1 cellular context compared by ENCODE assay signal in genomic region chr20:10428008-10428407, GRCh38.
TF ChIP-seq lines count a peak whose summit lies in the region.

No MANE protein-coding gene starts in this region.

TF ChIP-seq in GM12878, 131 proteins besides CTCF, POLR2A, EP300 and RAD21 (continues in another document):
- TF ChIP-seq JUND (IDR thresholded peaks at IDR 0.05; ENCODE audit: low read depth, low read length): no peak
- TF ChIP-seq BHLHE40 (IDR thresholded peaks at IDR 0.05; ENCODE audit: borderline replicate concordance in 1 of 2, low read depth in 2 of 2, low read length in 1 of 2): peak; percentile 32 to 54; a peak in 1 of 4 replicates
- no peak for TF ChIP-seq CBFB (IDR thresholded peaks at IDR 0.05; ENCODE audit: low read depth)
- no peak for TF ChIP-seq ZNF592 (IDR thresholded peaks at IDR 0.05)
- no peak for TF ChIP-seq E2F4 (IDR thresholded peaks at IDR 0.05; ENCODE audit: low read depth, low read length)
- TF ChIP-seq SMC3 (IDR thresholded peaks at IDR 0.05; ENCODE audit: borderline replicate concordance, low read length): no peak
- no peak for TF ChIP-seq MXI1 (IDR thresholded peaks at IDR 0.05; ENCODE audit: low read depth, low read length)
- TF ChIP-seq, protein P1, sequence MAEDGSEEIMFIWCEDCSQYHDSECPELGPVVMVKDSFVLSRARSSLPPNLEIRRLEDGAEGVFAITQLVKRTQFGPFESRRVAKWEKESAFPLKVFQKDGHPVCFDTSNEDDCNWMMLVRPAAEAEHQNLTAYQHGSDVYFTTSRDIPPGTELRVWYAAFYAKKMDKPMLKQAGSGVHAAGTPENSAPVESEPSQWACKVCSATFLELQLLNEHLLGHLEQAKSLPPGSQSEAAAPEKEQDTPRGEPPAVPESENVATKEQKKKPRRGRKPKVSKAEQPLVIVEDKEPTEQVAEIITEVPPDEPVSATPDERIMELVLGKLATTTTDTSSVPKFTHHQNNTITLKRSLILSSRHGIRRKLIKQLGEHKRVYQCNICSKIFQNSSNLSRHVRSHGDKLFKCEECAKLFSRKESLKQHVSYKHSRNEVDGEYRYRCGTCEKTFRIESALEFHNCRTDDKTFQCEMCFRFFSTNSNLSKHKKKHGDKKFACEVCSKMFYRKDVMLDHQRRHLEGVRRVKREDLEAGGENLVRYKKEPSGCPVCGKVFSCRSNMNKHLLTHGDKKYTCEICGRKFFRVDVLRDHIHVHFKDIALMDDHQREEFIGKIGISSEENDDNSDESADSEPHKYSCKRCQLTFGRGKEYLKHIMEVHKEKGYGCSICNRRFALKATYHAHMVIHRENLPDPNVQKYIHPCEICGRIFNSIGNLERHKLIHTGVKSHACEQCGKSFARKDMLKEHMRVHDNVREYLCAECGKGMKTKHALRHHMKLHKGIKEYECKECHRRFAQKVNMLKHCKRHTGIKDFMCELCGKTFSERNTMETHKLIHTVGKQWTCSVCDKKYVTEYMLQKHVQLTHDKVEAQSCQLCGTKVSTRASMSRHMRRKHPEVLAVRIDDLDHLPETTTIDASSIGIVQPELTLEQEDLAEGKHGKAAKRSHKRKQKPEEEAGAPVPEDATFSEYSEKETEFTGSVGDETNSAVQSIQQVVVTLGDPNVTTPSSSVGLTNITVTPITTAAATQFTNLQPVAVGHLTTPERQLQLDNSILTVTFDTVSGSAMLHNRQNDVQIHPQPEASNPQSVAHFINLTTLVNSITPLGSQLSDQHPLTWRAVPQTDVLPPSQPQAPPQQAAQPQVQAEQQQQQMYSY (CRISPR knock-in tag; IDR thresholded peaks at IDR 0.05): no peak
- TF ChIP-seq MAX (IDR thresholded peaks at IDR 0.05; ENCODE audit: low read depth, low read length): no peak
- no peak for TF ChIP-seq ZSCAN29 (IDR thresholded peaks at IDR 0.05)
- TF ChIP-seq, protein P2, sequence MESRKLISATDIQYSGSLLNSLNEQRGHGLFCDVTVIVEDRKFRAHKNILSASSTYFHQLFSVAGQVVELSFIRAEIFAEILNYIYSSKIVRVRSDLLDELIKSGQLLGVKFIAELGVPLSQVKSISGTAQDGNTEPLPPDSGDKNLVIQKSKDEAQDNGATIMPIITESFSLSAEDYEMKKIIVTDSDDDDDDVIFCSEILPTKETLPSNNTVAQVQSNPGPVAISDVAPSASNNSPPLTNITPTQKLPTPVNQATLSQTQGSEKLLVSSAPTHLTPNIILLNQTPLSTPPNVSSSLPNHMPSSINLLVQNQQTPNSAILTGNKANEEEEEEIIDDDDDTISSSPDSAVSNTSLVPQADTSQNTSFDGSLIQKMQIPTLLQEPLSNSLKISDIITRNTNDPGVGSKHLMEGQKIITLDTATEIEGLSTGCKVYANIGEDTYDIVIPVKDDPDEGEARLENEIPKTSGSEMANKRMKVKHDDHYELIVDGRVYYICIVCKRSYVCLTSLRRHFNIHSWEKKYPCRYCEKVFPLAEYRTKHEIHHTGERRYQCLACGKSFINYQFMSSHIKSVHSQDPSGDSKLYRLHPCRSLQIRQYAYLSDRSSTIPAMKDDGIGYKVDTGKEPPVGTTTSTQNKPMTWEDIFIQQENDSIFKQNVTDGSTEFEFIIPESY (IDR thresholded peaks at IDR 0.05): no peak
- TF ChIP-seq RBBP5 (conservative IDR thresholded peaks at IDR 0.05): no peak
- TF ChIP-seq, protein P3, sequence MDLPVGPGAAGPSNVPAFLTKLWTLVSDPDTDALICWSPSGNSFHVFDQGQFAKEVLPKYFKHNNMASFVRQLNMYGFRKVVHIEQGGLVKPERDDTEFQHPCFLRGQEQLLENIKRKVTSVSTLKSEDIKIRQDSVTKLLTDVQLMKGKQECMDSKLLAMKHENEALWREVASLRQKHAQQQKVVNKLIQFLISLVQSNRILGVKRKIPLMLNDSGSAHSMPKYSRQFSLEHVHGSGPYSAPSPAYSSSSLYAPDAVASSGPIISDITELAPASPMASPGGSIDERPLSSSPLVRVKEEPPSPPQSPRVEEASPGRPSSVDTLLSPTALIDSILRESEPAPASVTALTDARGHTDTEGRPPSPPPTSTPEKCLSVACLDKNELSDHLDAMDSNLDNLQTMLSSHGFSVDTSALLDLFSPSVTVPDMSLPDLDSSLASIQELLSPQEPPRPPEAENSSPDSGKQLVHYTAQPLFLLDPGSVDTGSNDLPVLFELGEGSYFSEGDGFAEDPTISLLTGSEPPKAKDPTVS (IDR thresholded peaks at IDR 0.05; ENCODE audit: low read depth, low read length): no peak
- TF ChIP-seq CHD2 (IDR thresholded peaks at IDR 0.05; ENCODE audit: borderline replicate concordance, low read depth, low read length): no peak
- no peak for TF ChIP-seq LARP7 (IDR thresholded peaks at IDR 0.05)
- TF ChIP-seq CREM (IDR thresholded peaks at IDR 0.05; ENCODE audit: low read depth): no peak
- no peak for TF ChIP-seq PML (IDR thresholded peaks at IDR 0.05; ENCODE audit: low read length)
- no peak for TF ChIP-seq RCOR1 (conservative IDR thresholded peaks at IDR 0.05; ENCODE audit: low read depth, low read length)
- 0 out of 2 replicates have a peak, but pooled peaks have one; percentile 62 for TF ChIP-seq DPF2 (IDR thresholded peaks at IDR 0.05)
- TF ChIP-seq EED (IDR thresholded peaks at IDR 0.05; ENCODE audit: low read depth): no peak
- TF ChIP-seq NR2F1 (conservative IDR thresholded peaks at IDR 0.05): no peak
- TF ChIP-seq MTA2 (IDR thresholded peaks at IDR 0.05; ENCODE audit: low read depth): peak; percentile 98
- no peak for TF ChIP-seq ASH2L (IDR thresholded peaks at IDR 0.05; ENCODE audit: borderline replicate concordance, low read depth)
- TF ChIP-seq KDM1A (IDR thresholded peaks at IDR 0.05; ENCODE audit: borderline replicate concordance): no peak
- no peak for TF ChIP-seq FOXK2 (IDR thresholded peaks at IDR 0.05)
- TF ChIP-seq SRF (IDR thresholded peaks at IDR 0.05; ENCODE audit: low read depth in 2 of 2, low read length in 2 of 2): no peak
- no peak for TF ChIP-seq STAT3 (IDR thresholded peaks at IDR 0.05; ENCODE audit: low read depth, low read length)
- TF ChIP-seq CUX1 (IDR thresholded peaks at IDR 0.05; ENCODE audit: insufficient replicate concordance, low read depth, low read length): no peak
- TF ChIP-seq TCF3 (IDR thresholded peaks at IDR 0.05; ENCODE audit: borderline replicate concordance, insufficient read depth, low read depth, low read length): no peak
- no peak for TF ChIP-seq YBX1 (IDR thresholded peaks at IDR 0.05)
- TF ChIP-seq HDGF (IDR thresholded peaks at IDR 0.05): no peak
- TF ChIP-seq, protein P4, sequence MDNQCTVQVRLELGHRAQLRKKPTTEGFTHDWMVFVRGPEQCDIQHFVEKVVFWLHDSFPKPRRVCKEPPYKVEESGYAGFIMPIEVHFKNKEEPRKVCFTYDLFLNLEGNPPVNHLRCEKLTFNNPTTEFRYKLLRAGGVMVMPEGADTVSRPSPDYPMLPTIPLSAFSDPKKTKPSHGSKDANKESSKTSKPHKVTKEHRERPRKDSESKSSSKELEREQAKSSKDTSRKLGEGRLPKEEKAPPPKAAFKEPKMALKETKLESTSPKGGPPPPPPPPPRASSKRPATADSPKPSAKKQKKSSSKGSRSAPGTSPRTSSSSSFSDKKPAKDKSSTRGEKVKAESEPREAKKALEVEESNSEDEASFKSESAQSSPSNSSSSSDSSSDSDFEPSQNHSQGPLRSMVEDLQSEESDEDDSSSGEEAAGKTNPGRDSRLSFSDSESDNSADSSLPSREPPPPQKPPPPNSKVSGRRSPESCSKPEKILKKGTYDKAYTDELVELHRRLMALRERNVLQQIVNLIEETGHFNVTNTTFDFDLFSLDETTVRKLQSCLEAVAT (IDR thresholded peaks at IDR 0.05): 0 out of 2 replicates have a peak, but pooled peaks have one; percentile 51
- no peak for TF ChIP-seq NR2C2 (IDR thresholded peaks at IDR 0.05; ENCODE audit: borderline replicate concordance, control insufficient read depth, insufficient read length, low read depth)
- no peak for TF ChIP-seq CHD4 (IDR thresholded peaks at IDR 0.05)
- no peak for TF ChIP-seq WRNIP1 (IDR thresholded peaks at IDR 0.05; ENCODE audit: borderline replicate concordance, low read depth, low read length)
- TF ChIP-seq HDAC2 (IDR thresholded peaks at IDR 0.05): no peak
- TF ChIP-seq GABPA (IDR thresholded peaks at IDR 0.05; ENCODE audit: low read depth): no peak
- TF ChIP-seq MEF2B (IDR thresholded peaks at IDR 0.05; ENCODE audit: partially characterized antibody, poor library complexity, severe bottlenecking): peak; percentile 51
- TF ChIP-seq MTA3 (IDR thresholded peaks at IDR 0.05; ENCODE audit: borderline replicate concordance, low read length): no peak
- TF ChIP-seq IKZF1 (conservative IDR thresholded peaks at IDR 0.05): peak; percentile 53
- no peak for TF ChIP-seq SMARCA5 (IDR thresholded peaks at IDR 0.05)
- TF ChIP-seq, protein P5, sequence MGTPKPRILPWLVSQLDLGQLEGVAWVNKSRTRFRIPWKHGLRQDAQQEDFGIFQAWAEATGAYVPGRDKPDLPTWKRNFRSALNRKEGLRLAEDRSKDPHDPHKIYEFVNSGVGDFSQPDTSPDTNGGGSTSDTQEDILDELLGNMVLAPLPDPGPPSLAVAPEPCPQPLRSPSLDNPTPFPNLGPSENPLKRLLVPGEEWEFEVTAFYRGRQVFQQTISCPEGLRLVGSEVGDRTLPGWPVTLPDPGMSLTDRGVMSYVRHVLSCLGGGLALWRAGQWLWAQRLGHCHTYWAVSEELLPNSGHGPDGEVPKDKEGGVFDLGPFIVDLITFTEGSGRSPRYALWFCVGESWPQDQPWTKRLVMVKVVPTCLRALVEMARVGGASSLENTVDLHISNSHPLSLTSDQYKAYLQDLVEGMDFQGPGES (IDR thresholded peaks at IDR 0.05): no peak
- TF ChIP-seq ATF7 (IDR thresholded peaks at IDR 0.05; ENCODE audit: low read depth): no peak; the same call in 1 of the 2 replicates
- TF ChIP-seq NFXL1 (IDR thresholded peaks at IDR 0.05; ENCODE audit: borderline replicate concordance): no peak
